1 cellular context compared by ENCODE assay signal in the genomic region with DNA sequence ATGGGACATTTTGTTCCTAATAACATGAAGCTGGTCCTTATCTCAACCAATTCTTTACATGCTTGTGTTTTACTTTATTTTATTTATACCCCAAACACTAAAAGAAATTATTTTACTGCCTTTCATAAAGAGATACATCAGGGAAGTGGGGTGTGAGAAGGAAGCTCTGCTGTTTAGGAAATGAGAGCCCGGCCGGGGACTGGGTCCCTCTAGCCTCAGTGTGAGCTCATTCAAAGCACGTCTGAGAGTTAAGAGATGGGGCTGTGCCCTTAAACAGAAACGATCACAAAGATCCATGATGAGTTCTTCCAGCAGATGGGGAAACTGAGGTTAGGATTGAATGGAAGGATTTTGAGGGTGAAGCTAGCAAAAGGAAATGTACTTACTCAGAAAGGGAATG.
TF ChIP-seq lines count a peak whose summit lies in the region.

No MANE protein-coding gene starts in this region.

TF ChIP-seq in GM23338, 12 proteins besides CTCF, POLR2A, EP300 and RAD21 (continued from another document):
- TF ChIP-seq REST (IDR thresholded peaks at IDR 0.05; ENCODE audit: unreplicated experiment) (no peak), JUNB (IDR thresholded peaks at IDR 0.05; ENCODE audit: unreplicated experiment) (no peak), ZNF114 (CRISPR knock-in tag; IDR thresholded peaks at IDR 0.05) (no peak)
- TF ChIP-seq, protein P1, sequence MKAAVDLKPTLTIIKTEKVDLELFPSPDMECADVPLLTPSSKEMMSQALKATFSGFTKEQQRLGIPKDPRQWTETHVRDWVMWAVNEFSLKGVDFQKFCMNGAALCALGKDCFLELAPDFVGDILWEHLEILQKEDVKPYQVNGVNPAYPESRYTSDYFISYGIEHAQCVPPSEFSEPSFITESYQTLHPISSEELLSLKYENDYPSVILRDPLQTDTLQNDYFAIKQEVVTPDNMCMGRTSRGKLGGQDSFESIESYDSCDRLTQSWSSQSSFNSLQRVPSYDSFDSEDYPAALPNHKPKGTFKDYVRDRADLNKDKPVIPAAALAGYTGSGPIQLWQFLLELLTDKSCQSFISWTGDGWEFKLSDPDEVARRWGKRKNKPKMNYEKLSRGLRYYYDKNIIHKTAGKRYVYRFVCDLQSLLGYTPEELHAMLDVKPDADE (IDR thresholded peaks at IDR 0.05): no peak
